8 cellular contexts compared by ENCODE assay signal in genomic region chr1:54487571-54488050, GRCh38.
DNase-seq lines count a peak whose midpoint lies in the region; ATAC-seq and TF ChIP-seq lines count a peak whose summit lies in the region.

No MANE protein-coding gene starts in this region.

- intact Hi-C loops in HCT116 (cut with micrococcal nuclease), result loop anchor here (1.0 to 10.0 kb wide), 6 partner anchors 80 to 633 kb away; partner anchors contain the start of genes CYB5RL and MRPL37

- CTCF ChIA-PET in HCT116 (lab: Charles Lee), result interaction anchor here (0.8 to 2.1 kb wide), 2 partner anchors 12 to 80 kb away, joined by 7 to 26 read pairs; no protein-coding TSS in a partner anchor

- peak overlapping the region; percentile 59 for H3K27ac Mint-ChIP-seq in activated naive CD8-positive, alpha-beta T cell treated with anti-CD3 and anti-CD28 coated beads, Interleukin-2, amount 50 U/mL, for 24 hours

- peaks cover 17% of the 10 kb centered on the region in 2 experiments for H3K4me1 ChIP-seq in HCT116 (ENCODE audit: control insufficient read depth in 1 of 2, insufficient read depth in 2 of 2, low read length in 2 of 2)
- peaks cover 9% of the 10 kb centered on the region for H3K4me1 ChIP-seq in iPS-15b (ENCODE audit: control insufficient read depth, insufficient read depth, low read length)
- H3K4me1 ChIP-seq in smooth muscle cell (ENCODE audit: low read depth), result peaks cover 28% of the 10 kb centered on the region

- peak overlapping the region; percentile 57 for H3K4me3 Mint-ChIP-seq in activated naive CD8-positive, alpha-beta T cell treated with anti-CD3 and anti-CD28 coated beads, Interleukin-2, amount 50 U/mL, for 24 hours

- H3K9me3 ChIP-seq in HCT116 (ENCODE audit: control insufficient read depth in 1 of 2, insufficient read depth in 1 of 2, low read depth in 1 of 2, low read length in 2 of 2), result no peaks in the 10 kb centered on the region
- H3K9me3 ChIP-seq in iPS-15b (ENCODE audit: control insufficient read depth, insufficient read depth, low read length), result no peaks in the 10 kb centered on the region
- no peaks in the 10 kb centered on the region for H3K9me3 ChIP-seq in smooth muscle cell (replicated peaks; ENCODE audit: low read depth)

- WGBS in smooth muscle cell (ENCODE audit: low lambda C conversion rate), result 20% methylated on average over 21 of the region's 21 CpGs

- H3K27me3 ChIP-seq in HCT116 (ENCODE audit: insufficient read depth, low read length), result no peaks in the 10 kb centered on the region
- H3K27me3 ChIP-seq in iPS-15b (ENCODE audit: control insufficient read depth, insufficient read depth, low read length), result peaks cover 17% of the 10 kb centered on the region
- H3K27me3 ChIP-seq in smooth muscle cell (ENCODE audit: low read depth), result no peaks in the 10 kb centered on the region

- no peaks in the 10 kb centered on the region for H3K36me3 ChIP-seq in HCT116 (ENCODE audit: control insufficient read depth in 1 of 2, insufficient read depth in 2 of 2, low read length in 2 of 2)
- H3K36me3 ChIP-seq in iPS-15b (ENCODE audit: control insufficient read depth, insufficient read depth, low read length), result no peaks in the 10 kb centered on the region
- no peaks in the 10 kb centered on the region for H3K36me3 ChIP-seq in smooth muscle cell (ENCODE audit: low read depth)

- no peak for TF ChIP-seq CTCF in AG10803 (conservative IDR thresholded peaks at IDR 0.05; ENCODE audit: low read length)
- TF ChIP-seq CTCF in HCT116 (IDR thresholded peaks at IDR 0.05 in 2 of 3, conservative IDR thresholded peaks at IDR 0.05 in 1 of 3; ENCODE audit: borderline replicate concordance in 1 of 3, insufficient read depth in 1 of 3, low read depth in 2 of 3, low read length in 2 of 3), result no peak
- TF ChIP-seq CTCF in smooth muscle cell (IDR thresholded peaks at IDR 0.05; ENCODE audit: borderline replicate concordance, insufficient read depth, poor library complexity, severe bottlenecking), result no peak

- no peaks in the 10 kb centered on the region for H3K9me2 ChIP-seq in HCT116 (ENCODE audit: insufficient read depth)

- peaks cover 41% of the 10 kb centered on the region for H3K4me1 Mint-ChIP-seq in activated naive CD8-positive, alpha-beta T cell treated with anti-CD3 and anti-CD28 coated beads, Interleukin-2, amount 50 U/mL, for 24 hours

- ATAC-seq in HCT116, result no peak
- no peak for ATAC-seq in activated naive CD8-positive, alpha-beta T cell treated with anti-CD3 and anti-CD28 coated beads, Interleukin-2, amount 50 U/mL, for 24 hours
- ATAC-seq in GM21825 (IDR thresholded peaks at IDR 0.05; ENCODE audit: unreplicated experiment), result no peak

- peak overlapping the region; percentile 47 for H3K4me3 ChIP-seq in AG10803 (ENCODE audit: low read length)
- H3K4me3 ChIP-seq in HCT116 (replicated peaks in 1 of 2; ENCODE audit: low read depth in 1 of 2, low read length in 2 of 2), result peak overlapping the region; percentile 26 to 80
- peak overlapping the region; percentile 59 for H3K4me3 ChIP-seq in iPS-15b (ENCODE audit: low read depth, low read length)
- peak overlapping the region; percentile 74 for H3K4me3 ChIP-seq in smooth muscle cell

- H3F3A ChIP-seq in smooth muscle cell (ENCODE audit: low read depth), result peaks cover 8% of the 10 kb centered on the region

- peaks cover 14% of the 10 kb centered on the region for H3K27me3 Mint-ChIP-seq in activated naive CD8-positive, alpha-beta T cell treated with anti-CD3 and anti-CD28 coated beads, Interleukin-2, amount 50 U/mL, for 24 hours

- no TSS peak for BruUV-seq in HCT116 (replicated peaks; lab: Mats Ljungman, UMichigan)

- POLR2A ChIA-PET in HCT116 (lab: Charles Lee), result interaction anchor here (1.0 kb wide), 1 partner anchor 80 kb away, joined by 8 read pairs; no protein-coding TSS in a partner anchor

- peak overlapping the region; percentile 77 for H3K27ac ChIP-seq in HCT116 (ENCODE audit: low read depth, low read length)
- no peak overlapping the region for H3K27ac ChIP-seq in smooth muscle cell (ENCODE audit: low read depth)

- H3K9me3 Mint-ChIP-seq in activated naive CD8-positive, alpha-beta T cell treated with anti-CD3 and anti-CD28 coated beads, Interleukin-2, amount 50 U/mL, for 24 hours, result no peaks in the 10 kb centered on the region

- H3K9ac ChIP-seq in HCT116 (ENCODE audit: low read length) (peak overlapping the region; percentile 62), iPS-15b (ENCODE audit: low read depth, low read length) (peak overlapping the region; percentile 24), smooth muscle cell (ENCODE audit: low read depth) (no peak overlapping the region)

- H4K20me1 ChIP-seq in HCT116 (ENCODE audit: insufficient read depth) (no peaks in the 10 kb centered on the region), smooth muscle cell (ENCODE audit: low read depth) (no peaks in the 10 kb centered on the region)

- DNase-seq in AG10803 (ENCODE audit: low read depth), result no peak
- DNase-seq in HCT116 (ENCODE audit: low read depth, low spot score), result no peak
- no peak for DNase-seq in activated naive CD8-positive, alpha-beta T cell treated with anti-CD3 and anti-CD28 coated beads, Interleukin-2, amount 50 U/mL, for 24 hours
- DNase-seq in smooth muscle cell (lab: John Stamatoyannopoulos, UW; ENCODE audit: unreplicated experiment), result no peak
- no peak for DNase-seq in HT-29 (ENCODE audit: low spot score)
- no peak for DNase-seq in GOT3 (lab: John Stamatoyannopoulos, UW)

- H3K4me2 ChIP-seq in HCT116 (ENCODE audit: low read length) (peak overlapping the region; percentile 100), smooth muscle cell (peak overlapping the region; percentile 97)

- no peaks in the 10 kb centered on the region for H3K79me2 ChIP-seq in HCT116 (ENCODE audit: insufficient read depth, low read length)
- H3K79me2 ChIP-seq in smooth muscle cell (ENCODE audit: low read depth), result no peaks in the 10 kb centered on the region

- H3K36me3 Mint-ChIP-seq in activated naive CD8-positive, alpha-beta T cell treated with anti-CD3 and anti-CD28 coated beads, Interleukin-2, amount 50 U/mL, for 24 hours (ENCODE audit: low read depth), result no peaks in the 10 kb centered on the region

- TF ChIP-seq RAD21 in HCT116 (IDR thresholded peaks at IDR 0.05; ENCODE audit: low read depth), result no peak

- no peak for TF ChIP-seq POLR2A in HCT116 (IDR thresholded peaks at IDR 0.05; ENCODE audit: borderline replicate concordance, extremely low read depth, insufficient read depth, insufficient read length)

- no peak overlapping the region for H2AFZ ChIP-seq in HCT116 (ENCODE audit: low read depth, low read length, poor library complexity, severe bottlenecking)
- peak overlapping the region; percentile 85 for H2AFZ ChIP-seq in smooth muscle cell (ENCODE audit: low read depth)

- RAD21 ChIA-PET in HCT116 (lab: Charles Lee; ENCODE audit: low non-redundant PET in 1 of 2, low total read pairs in 2 of 2, uncharacterized antibody in 2 of 2, unreplicated experiment in 2 of 2), result interaction anchor here (0.6 to 0.7 kb wide), 2 partner anchors 80 to 81 kb away, joined by 3 read pairs; partner anchors contain the start of gene SSBP3 (in 1 of the 2)

TF ChIP-seq in HCT116, 20 proteins besides CTCF, POLR2A, EP300 and RAD21:
- TF ChIP-seq SP1 (IDR thresholded peaks at IDR 0.05; ENCODE audit: low read depth) (no peak), EZH2phosphoT487 (IDR thresholded peaks at IDR 0.05; ENCODE audit: borderline replicate concordance) (no peak), SIN3A (IDR thresholded peaks at IDR 0.05; ENCODE audit: low read depth) (no peak), REST (IDR thresholded peaks at IDR 0.05; ENCODE audit: low read depth) (no peak), EGR1 (IDR thresholded peaks at IDR 0.05; ENCODE audit: low read depth) (no peak), ZNF274 (IDR thresholded peaks at IDR 0.05; ENCODE audit: low read depth, low read length) (no peak), ELF1 (IDR thresholded peaks at IDR 0.05; ENCODE audit: borderline replicate concordance, low read depth) (no peak), JUND (IDR thresholded peaks at IDR 0.05) (no peak)
